24 cellular contexts compared by ENCODE assay signal in the genomic region with DNA sequence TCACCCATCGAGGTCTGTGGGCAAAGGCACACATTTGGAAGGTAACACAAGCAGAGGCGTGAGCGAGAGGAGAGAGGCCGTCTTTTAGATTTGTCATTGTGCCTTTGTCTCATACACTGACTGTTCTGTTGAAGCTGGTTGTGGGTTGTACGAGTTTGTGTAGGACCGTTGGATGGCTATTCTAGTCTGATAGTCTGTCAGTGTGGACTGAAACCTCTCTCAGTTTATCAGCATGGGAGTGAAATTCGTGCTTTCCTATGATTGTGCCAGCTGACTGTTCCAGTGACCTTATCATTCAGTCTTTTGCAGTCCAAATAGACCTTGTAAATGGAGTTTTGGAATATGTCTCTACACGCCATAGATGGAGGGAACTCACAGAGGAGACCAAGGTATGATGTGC.
"Had no signal": no experiment of that assay in that cellular context is flagged by ENCODE, and none has a peak within 500 bp of the region (broad histone marks: within the 10 kb centered on the region; RNA-seq: fewer than 3 reads in every experiment).

No MANE protein-coding gene starts in this region.

- H3K27ac ChIP-seq: lower lobe of right lung, pancreas, prostate gland, right lobe of liver, stomach, testis, thyroid gland, upper lobe of right lung, uterus had no signal

- H3K4me3 ChIP-seq: lower lobe of right lung, pancreas, prostate gland, right lobe of liver, smooth muscle cell, stomach, testis, thyroid gland, upper lobe of right lung, uterus had no signal

- H3K4me1 ChIP-seq: lower lobe of right lung, pancreas, prostate gland, testis, upper lobe of right lung, uterus had no signal

- H3K36me3 ChIP-seq: lower lobe of right lung, pancreas, prostate gland, right lobe of liver, stomach, thyroid gland, upper lobe of right lung, uterus had no signal

- ATAC-seq: left colon; lower lobe of right lung; naive thymus-derived CD8-positive, alpha-beta T cell; right lobe of liver; stimulated activated naive B cell treated with anti-CD40 and anti-IgM and Interleukin-4, amounts not matched to agents 10 μg/mL and 1 μg/mL and 100 μg/mL, for 72 hours; stimulated activated naive CD8-positive, alpha-beta T cell treated with anti-CD3 and anti-CD28 coated beads, Interleukin-15, Interleukin-2, amounts not matched to agents 100 U/mL and 50 U/mL, for 24 hours had no signal

- FAIRE-seq: keratinocyte, pancreas had no signal

- H3K9me3 ChIP-seq: lower lobe of right lung, pancreas, prostate gland, right lobe of liver, stomach, testis, thyroid gland, upper lobe of right lung, uterus had no signal

- H3K27me3 ChIP-seq: pancreas, right lobe of liver, stomach, testis, thyroid gland, upper lobe of right lung, uterus had no signal

- DNase-seq: hippocampal formation; kidney glomerular epithelial cell; left colon; lower lobe of right lung; mammary epithelial cell; mesenchymal stem cell; naive thymus-derived CD8-positive, alpha-beta T cell; nucleus accumbens; pancreas; retina; right lobe of liver; stimulated activated CD4-positive, alpha-beta T cell treated with anti-CD3 and anti-CD28 coated beads, Interleukin-1b, Interleukin-23, amount 100 ng/mL, for 48 hours; stimulated activated CD4-positive, alpha-beta T cell treated with anti-CD3 and anti-CD28 coated beads, Interleukin-2, amount 100 ng/mL, for 48 hours; stimulated activated naive B cell treated with anti-CD40 and anti-IgM and Interleukin-4, amounts not matched to agents 10 μg/mL and 1 μg/mL and 100 μg/mL, for 72 hours; stimulated activated naive CD8-positive, alpha-beta T cell treated with anti-CD3 and anti-CD28 coated beads, Interleukin-15, Interleukin-2, amounts not matched to agents 100 U/mL and 50 U/mL, for 24 hours; stomach; testis; thyroid gland; trophoblast cell; upper lobe of right lung; uterus had no signal
